In genomic region chr15:51499379-51499976, GRCh38 we compare ENCODE assay signal across 8 cellular contexts.
DNase-seq lines count a peak whose midpoint lies in the region; ATAC-seq and TF ChIP-seq lines count a peak whose summit lies in the region.

No MANE protein-coding gene starts in this region.

- TF ChIP-seq POLR2A in breast epithelium (IDR thresholded peaks at IDR 0.05), result no peak

- ATAC-seq in GM18517 (IDR thresholded peaks at IDR 0.05; ENCODE audit: unreplicated experiment), result no peak

- no peaks in the 10 kb centered on the region for H3K9me3 ChIP-seq in breast epithelium

- TF ChIP-seq CTCF in MCF 10A (IDR thresholded peaks at IDR 0.05; ENCODE audit: unreplicated experiment) (peak; percentile 59), breast epithelium (IDR thresholded peaks at IDR 0.05) (no peak), dorsolateral prefrontal cortex (IDR thresholded peaks at IDR 0.05 in 54 of 56, conservative IDR thresholded peaks at IDR 0.05 in 2 of 56; ENCODE audit: low read depth in 1 of 56, partially characterized antibody in 56 of 56) (peak in 52 of 56 donors; percentile 18 to 68 (median 47))

- no peaks in the 10 kb centered on the region for H3K4me1 ChIP-seq in breast epithelium

- DNase-seq in MCF 10A (ENCODE audit: unreplicated experiment), result peak; percentile 54
- no peak for DNase-seq in breast epithelium (ENCODE audit: low spot score in 2 of 2)
- peak; percentile 21 for DNase-seq in NCI-H2227 treated with DMSO at 0.1 percent for 48 hours (lab: John Stamatoyannopoulos, UW)
- no peak for DNase-seq in dorsolateral prefrontal cortex
- peak; percentile 1 for DNase-seq in putamen (ENCODE audit: low spot score)
- no peak for DNase-seq in stimulated activated naive CD4-positive, alpha-beta T cell treated with Interleukin-2 at 50 U/mL for 16 hours (lab: John Stamatoyannopoulos, UW)
- no peak for DNase-seq in posterior cingulate gyrus

- H3K4me1 Mint-ChIP-seq in MCF 10A (ENCODE audit: insufficient read depth, unreplicated experiment), result no peaks in the 10 kb centered on the region

- H3K4me3 Mint-ChIP-seq in MCF 10A (ENCODE audit: unreplicated experiment), result no peak overlapping the region

- no peaks in the 10 kb centered on the region for H3K27me3 ChIP-seq in breast epithelium
- H3K27me3 ChIP-seq in dorsolateral prefrontal cortex, result no peaks in the 10 kb centered on the region

- BruUV-seq in MCF 10A (replicated peaks; lab: Mats Ljungman, UMichigan), result TSS peak; percentile 22

- H3K27ac Mint-ChIP-seq in MCF 10A (ENCODE audit: low read depth, unreplicated experiment), result no peak overlapping the region

- H3K36me3 ChIP-seq in breast epithelium, result no peaks in the 10 kb centered on the region

- no peaks in the 10 kb centered on the region for H3K36me3 Mint-ChIP-seq in MCF 10A (ENCODE audit: insufficient read depth, unreplicated experiment)

- H3K27me3 Mint-ChIP-seq in MCF 10A (ENCODE audit: insufficient read depth, unreplicated experiment), result no peaks in the 10 kb centered on the region

- POLR2A ChIA-PET in MCF 10A (lab: Yijun Ruan, JAX), result interaction anchor here (0.6 kb wide), 1 partner anchor 554 kb away, joined by 4 read pairs; no protein-coding TSS in a partner anchor

- H3K27ac ChIP-seq in breast epithelium (no peak overlapping the region), dorsolateral prefrontal cortex (no peak overlapping the region)

- no peak overlapping the region for H3K4me3 ChIP-seq in breast epithelium
- H3K4me3 ChIP-seq in dorsolateral prefrontal cortex, result no peak overlapping the region

- no peaks in the 10 kb centered on the region for H3K9me3 Mint-ChIP-seq in MCF 10A (ENCODE audit: unreplicated experiment)

- CTCF ChIA-PET in MCF 10A (lab: Yijun Ruan, JAX), result interaction anchor here (0.6 to 2.5 kb wide), 16 partner anchors 9 to 336 kb away, joined by 3 to 12 read pairs (median 4); no protein-coding TSS in a partner anchor

- intact Hi-C loops in MCF 10A (cut with micrococcal nuclease) (loop anchor here (1.0 to 10.0 kb wide), 4 partner anchors 96 to 336 kb away; no protein-coding TSS in a partner anchor), breast epithelium (cut with DNase I; ENCODE audit: low total_unique reads) (no loop called here), dorsolateral prefrontal cortex (cut with DNase I) (loop anchor here in 1 of 2 donors (10.0 kb wide), 1 partner anchor 215 kb away; no protein-coding TSS in a partner anchor), posterior cingulate gyrus (cut with DNase I) (no loop called here)

Comparison
In these comparisons a context has a peak if more than half of its experiments do, and no peak if none do; other contexts are left out.
1. DNase-seq: peak in MCF 10A (single experiment), NCI-H2227 treated with DMSO at 0.1 percent for 48 hours (single experiment) and putamen (single experiment); none in breast epithelium (0 of 2), dorsolateral prefrontal cortex (0 of 10), stimulated activated naive CD4-positive, alpha-beta T cell treated with Interleukin-2 at 50 U/mL for 16 hours (single experiment) and posterior cingulate gyrus (0 of 10).
2. CTCF ChIP-seq: peak in MCF 10A (single experiment) and dorsolateral prefrontal cortex (52 of 56); none in breast epithelium (0 of 3).